ENCODE assay signal across 1 cellular context in genomic region chr2:218217366-218218309, GRCh38.
TF ChIP-seq lines count a peak whose summit lies in the region.

No MANE protein-coding gene starts in this region.

TF ChIP-seq in HEK293, 187 proteins besides CTCF, POLR2A, EP300 and RAD21 (continued from another document and continues in another):
- TF ChIP-seq ZXDB (tag by site-specific recombination; IDR thresholded peaks at IDR 0.05), result no peak
- TF ChIP-seq ZNF23 (tag by site-specific recombination; IDR thresholded peaks at IDR 0.05; ENCODE audit: borderline replicate concordance), result no peak
- TF ChIP-seq BCL11A (tag by site-specific recombination; IDR thresholded peaks at IDR 0.05; ENCODE audit: low read depth), result no peak
- TF ChIP-seq INSM2 (tag by site-specific recombination; IDR thresholded peaks at IDR 0.05), result no peak
- 0 out of 2 replicates have a peak, but pooled peaks have one; percentile 48 for TF ChIP-seq ZFP37 (tag by site-specific recombination; IDR thresholded peaks at IDR 0.05)
- TF ChIP-seq ZNF596 (tag by site-specific recombination; IDR thresholded peaks at IDR 0.05), result no peak
- TF ChIP-seq ZNF19 (tag by site-specific recombination; IDR thresholded peaks at IDR 0.05; ENCODE audit: low read depth), result no peak
- TF ChIP-seq, protein P1, sequence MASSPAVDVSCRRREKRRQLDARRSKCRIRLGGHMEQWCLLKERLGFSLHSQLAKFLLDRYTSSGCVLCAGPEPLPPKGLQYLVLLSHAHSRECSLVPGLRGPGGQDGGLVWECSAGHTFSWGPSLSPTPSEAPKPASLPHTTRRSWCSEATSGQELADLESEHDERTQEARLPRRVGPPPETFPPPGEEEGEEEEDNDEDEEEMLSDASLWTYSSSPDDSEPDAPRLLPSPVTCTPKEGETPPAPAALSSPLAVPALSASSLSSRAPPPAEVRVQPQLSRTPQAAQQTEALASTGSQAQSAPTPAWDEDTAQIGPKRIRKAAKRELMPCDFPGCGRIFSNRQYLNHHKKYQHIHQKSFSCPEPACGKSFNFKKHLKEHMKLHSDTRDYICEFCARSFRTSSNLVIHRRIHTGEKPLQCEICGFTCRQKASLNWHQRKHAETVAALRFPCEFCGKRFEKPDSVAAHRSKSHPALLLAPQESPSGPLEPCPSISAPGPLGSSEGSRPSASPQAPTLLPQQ (tag by site-specific recombination; IDR thresholded peaks at IDR 0.05), result no peak
- no peak for TF ChIP-seq ZNF629 (tag by site-specific recombination; IDR thresholded peaks at IDR 0.05)
- no peak for TF ChIP-seq ZNF404 (tag by site-specific recombination; IDR thresholded peaks at IDR 0.05)
- TF ChIP-seq ZNF792 (tag by site-specific recombination; IDR thresholded peaks at IDR 0.05), result no peak
- TF ChIP-seq PRDM4 (tag by site-specific recombination; IDR thresholded peaks at IDR 0.05), result no peak
- TF ChIP-seq, protein P2, sequence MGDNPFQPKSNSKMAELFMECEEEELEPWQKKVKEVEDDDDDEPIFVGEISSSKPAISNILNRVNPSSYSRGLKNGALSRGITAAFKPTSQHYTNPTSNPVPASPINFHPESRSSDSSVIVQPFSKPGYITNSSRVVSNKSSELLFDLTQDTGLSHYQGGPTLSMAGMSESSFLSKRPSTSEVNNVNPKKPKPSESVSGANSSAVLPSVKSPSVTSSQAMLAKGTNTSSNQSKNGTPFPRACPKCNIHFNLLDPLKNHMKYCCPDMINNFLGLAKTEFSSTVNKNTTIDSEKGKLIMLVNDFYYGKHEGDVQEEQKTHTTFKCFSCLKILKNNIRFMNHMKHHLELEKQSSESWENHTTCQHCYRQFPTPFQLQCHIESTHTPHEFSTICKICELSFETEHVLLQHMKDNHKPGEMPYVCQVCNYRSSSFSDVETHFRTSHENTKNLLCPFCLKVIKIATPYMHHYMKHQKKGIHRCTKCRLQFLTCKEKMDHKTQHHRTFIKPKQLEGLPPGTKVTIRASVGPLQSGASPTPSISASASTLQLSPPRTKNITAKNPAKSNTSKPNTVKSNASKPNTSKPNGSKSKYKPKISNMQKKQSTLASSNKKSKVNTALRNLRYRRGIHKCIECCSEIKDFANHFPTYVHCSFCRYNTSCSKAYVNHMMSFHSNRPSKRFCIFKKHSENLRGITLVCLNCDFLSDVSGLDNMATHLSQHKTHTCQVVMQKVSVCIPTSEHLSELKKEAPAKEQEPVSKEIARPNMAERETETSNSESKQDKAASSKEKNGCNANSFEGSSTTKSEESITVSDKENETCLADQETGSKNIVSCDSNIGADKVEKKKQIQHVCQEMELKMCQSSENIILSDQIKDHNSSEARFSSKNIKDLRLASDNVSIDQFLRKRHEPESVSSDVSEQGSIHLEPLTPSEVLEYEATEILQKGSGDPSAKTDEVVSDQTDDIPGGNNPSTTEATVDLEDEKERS (tag by site-specific recombination; IDR thresholded peaks at IDR 0.05), result no peak
- TF ChIP-seq ZFP41 (tag by site-specific recombination; IDR thresholded peaks at IDR 0.05; ENCODE audit: borderline replicate concordance), result no peak
- TF ChIP-seq PRDM2 (tag by site-specific recombination; IDR thresholded peaks at IDR 0.05; ENCODE audit: borderline replicate concordance), result no peak
- peak; percentile 39; the same call in 1 of the 2 replicates for TF ChIP-seq ZIC2 (tag by site-specific recombination; IDR thresholded peaks at IDR 0.05)
- TF ChIP-seq ZNF221 (tag by site-specific recombination; IDR thresholded peaks at IDR 0.05; ENCODE audit: borderline replicate concordance), result no peak
- TF ChIP-seq ZNF48 (tag by site-specific recombination; IDR thresholded peaks at IDR 0.05), result no peak
- no peak for TF ChIP-seq ZNF148 (tag by site-specific recombination; IDR thresholded peaks at IDR 0.05; ENCODE audit: borderline replicate concordance)
- no peak for TF ChIP-seq ZNF354C (tag by site-specific recombination; IDR thresholded peaks at IDR 0.05; ENCODE audit: borderline replicate concordance, low read depth)
- TF ChIP-seq, protein P3, sequence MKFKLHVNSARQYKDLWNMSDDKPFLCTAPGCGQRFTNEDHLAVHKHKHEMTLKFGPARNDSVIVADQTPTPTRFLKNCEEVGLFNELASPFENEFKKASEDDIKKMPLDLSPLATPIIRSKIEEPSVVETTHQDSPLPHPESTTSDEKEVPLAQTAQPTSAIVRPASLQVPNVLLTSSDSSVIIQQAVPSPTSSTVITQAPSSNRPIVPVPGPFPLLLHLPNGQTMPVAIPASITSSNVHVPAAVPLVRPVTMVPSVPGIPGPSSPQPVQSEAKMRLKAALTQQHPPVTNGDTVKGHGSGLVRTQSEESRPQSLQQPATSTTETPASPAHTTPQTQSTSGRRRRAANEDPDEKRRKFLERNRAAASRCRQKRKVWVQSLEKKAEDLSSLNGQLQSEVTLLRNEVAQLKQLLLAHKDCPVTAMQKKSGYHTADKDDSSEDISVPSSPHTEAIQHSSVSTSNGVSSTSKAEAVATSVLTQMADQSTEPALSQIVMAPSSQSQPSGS (tag by site-specific recombination; IDR thresholded peaks at IDR 0.05; ENCODE audit: low read depth), result no peak
- TF ChIP-seq ZNF169 (tag by site-specific recombination; IDR thresholded peaks at IDR 0.05), result no peak
- TF ChIP-seq ZNF174 (tag by site-specific recombination; IDR thresholded peaks at IDR 0.05), result no peak
- TF ChIP-seq ZNF791 (tag by site-specific recombination; IDR thresholded peaks at IDR 0.05), result no peak
- TF ChIP-seq ZNF777 (tag by site-specific recombination; IDR thresholded peaks at IDR 0.05; ENCODE audit: borderline replicate concordance), result no peak
- no peak for TF ChIP-seq ZNF239 (tag by site-specific recombination; IDR thresholded peaks at IDR 0.05)
- TF ChIP-seq ZNF843 (tag by site-specific recombination; IDR thresholded peaks at IDR 0.05), result 0 out of 2 replicates have a peak, but pooled peaks have one; percentile 18
- no peak for TF ChIP-seq ZNF658 (tag by site-specific recombination; IDR thresholded peaks at IDR 0.05)
- TF ChIP-seq ZNF133 (tag by site-specific recombination; IDR thresholded peaks at IDR 0.05), result no peak
- peak; percentile 81 for TF ChIP-seq GLIS2 (tag by site-specific recombination; IDR thresholded peaks at IDR 0.05)
- TF ChIP-seq, protein P4, sequence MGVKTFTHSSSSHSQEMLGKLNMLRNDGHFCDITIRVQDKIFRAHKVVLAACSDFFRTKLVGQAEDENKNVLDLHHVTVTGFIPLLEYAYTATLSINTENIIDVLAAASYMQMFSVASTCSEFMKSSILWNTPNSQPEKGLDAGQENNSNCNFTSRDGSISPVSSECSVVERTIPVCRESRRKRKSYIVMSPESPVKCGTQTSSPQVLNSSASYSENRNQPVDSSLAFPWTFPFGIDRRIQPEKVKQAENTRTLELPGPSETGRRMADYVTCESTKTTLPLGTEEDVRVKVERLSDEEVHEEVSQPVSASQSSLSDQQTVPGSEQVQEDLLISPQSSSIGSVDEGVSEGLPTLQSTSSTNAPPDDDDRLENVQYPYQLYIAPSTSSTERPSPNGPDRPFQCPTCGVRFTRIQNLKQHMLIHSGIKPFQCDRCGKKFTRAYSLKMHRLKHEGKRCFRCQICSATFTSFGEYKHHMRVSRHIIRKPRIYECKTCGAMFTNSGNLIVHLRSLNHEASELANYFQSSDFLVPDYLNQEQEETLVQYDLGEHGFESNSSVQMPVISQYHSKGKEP (tag by site-specific recombination; IDR thresholded peaks at IDR 0.05), result no peak
- no peak for TF ChIP-seq ZBTB8A (tag by site-specific recombination; IDR thresholded peaks at IDR 0.05)
- no peak for TF ChIP-seq MEIS1 (CRISPR knock-in tag; IDR thresholded peaks at IDR 0.05; ENCODE audit: borderline replicate concordance)
- no peak for TF ChIP-seq ZNF623 (tag by site-specific recombination; IDR thresholded peaks at IDR 0.05)
- no peak for TF ChIP-seq REPIN1 (tag by site-specific recombination; IDR thresholded peaks at IDR 0.05; ENCODE audit: low read depth)
- TF ChIP-seq ZNF664 (tag by site-specific recombination; IDR thresholded peaks at IDR 0.05), result no peak
- no peak for TF ChIP-seq ZNF24 (tag by site-specific recombination; IDR thresholded peaks at IDR 0.05)
- TF ChIP-seq ZNF248 (tag by site-specific recombination; IDR thresholded peaks at IDR 0.05), result no peak
- no peak for TF ChIP-seq ZNF521 (tag by site-specific recombination; IDR thresholded peaks at IDR 0.05)
- TF ChIP-seq SETDB1 (IDR thresholded peaks at IDR 0.05; ENCODE audit: insufficient read length, low read length), result no peak
